Comparison of ENCODE assay signal across 9 cellular contexts in genomic region chr1:223700942-223701637, GRCh38. TPM values are rescaled to one million over a fixed set of nuclear protein-coding genes. Genes with fewer than 3 reads are reported as not detected.
DNase-seq lines count a peak whose midpoint lies in the region; ATAC-seq and TF ChIP-seq lines count a peak whose summit lies in the region.
"Had no signal": no experiment of that assay in that cellular context is flagged by ENCODE, and none has a peak within 500 bp of the region (broad histone marks: within the 10 kb centered on the region; RNA-seq: fewer than 3 reads in every experiment).

No MANE protein-coding gene starts in this region.

- no peaks in the 10 kb centered on the region for H3K36me3 ChIP-seq in adipocyte (ENCODE audit: control insufficient read depth, insufficient read depth, low read length, severe bottlenecking)
- no peaks in the 10 kb centered on the region for H3K36me3 ChIP-seq in thyroid gland

- H3K9me3 ChIP-seq in adipocyte (ENCODE audit: control insufficient read depth, low read length) (no peaks in the 10 kb centered on the region), thyroid gland (no peaks in the 10 kb centered on the region)

- no peaks in the 10 kb centered on the region; the same call in 1 of the 2 replicates for H3K27me3 Mint-ChIP-seq in HFFc6 (ENCODE audit: insufficient read depth)

- peaks cover 59% of the 10 kb centered on the region for H3K4me1 ChIP-seq in adipocyte (ENCODE audit: control insufficient read depth, insufficient read depth, low read length)
- peaks cover 24 to 58% of the 10 kb centered on the region in 2 donors for H3K4me1 ChIP-seq in thyroid gland

- peak overlapping the region; percentile 100 for H3K27ac Mint-ChIP-seq in HFFc6

- 34 to 49% methylated on average over 6 to 8 of the region's 8 CpGs for WGBS in thyroid gland, 2 donors

- H3K4me3 ChIP-seq in adipocyte (ENCODE audit: low read length) (peak overlapping the region; percentile 62), thyroid gland (replicated peaks in 1 of 3) (no peak overlapping the region)

- H3K27me3 ChIP-seq in adipocyte (replicated peaks; ENCODE audit: control insufficient read depth, insufficient read depth, low read length) (no peaks in the 10 kb centered on the region), thyroid gland (no peaks in the 10 kb centered on the region)

- peak overlapping the region; percentile 91 to 95 (median 94) for H3K27ac ChIP-seq in thyroid gland

- intact Hi-C loops in thyroid gland (cut with DNase I), result no loop called here

- in situ Hi-C loops in ACHN (cut with HindIII; ENCODE audit: low pct_ligation_motif_present, low pct_unique_long_range_greater_than_20kb, low sequenced_read_pairs), result no loop called here

- peak overlapping the region; percentile 92 for H3K9ac ChIP-seq in adipocyte (ENCODE audit: low read length)

- peak in 1 of 2 donors; percentile 41 for TF ChIP-seq POLR2A in thyroid gland (IDR thresholded peaks at IDR 0.05)

- no peaks in the 10 kb centered on the region for H3K9me3 Mint-ChIP-seq in HFFc6

- ATAC-seq in GM18870 (IDR thresholded peaks at IDR 0.05; ENCODE audit: unreplicated experiment), result no peak

- H3K4me3 Mint-ChIP-seq in HFFc6, result peak overlapping the region; percentile 86

- TF ChIP-seq CTCF in HFFc6 (IDR thresholded peaks at IDR 0.05) (no peak), thyroid gland (IDR thresholded peaks at IDR 0.05) (peak in 1 of 6 experiments; percentile 10)

- H3K4me1 Mint-ChIP-seq in HFFc6 (ENCODE audit: low read depth), result peaks cover 80% of the 10 kb centered on the region

- no peaks in the 10 kb centered on the region; the same call in 1 of the 2 replicates for H3K36me3 Mint-ChIP-seq in HFFc6 (ENCODE audit: low read depth)

- DNase-seq in ACHN, result peak; percentile 99
- peak; percentile 97 for DNase-seq in HFFc6
- peak; percentile 96 for DNase-seq in adipocyte (ENCODE audit: low read depth)
- DNase-seq in kidney glomerular epithelial cell (lab: John Stamatoyannopoulos, UW), result peak; percentile 97
- peak; percentile 81 to 83 for DNase-seq in thyroid gland
- no peak for DNase-seq in germinal center (ENCODE audit: low spot score)
- DNase-seq in NCI-H1105 (lab: John Stamatoyannopoulos, UW), result no peak

RNA-seq across cellular contexts. Expression of gene CAPN2, which starts 11.2 kb away (rescaled TPM):
- total RNA-seq in HFFc6 (2021; fragmentation: NEBNext Ultra II Directional; extraction: Animal tissue kit (Norgen Biotek cat#: 25700)), result 100 to 1,000 TPM; 380 to 424 (median 413) TPM
- total RNA-seq in thyroid gland, result 100 to 1,000 TPM; 134 to 155 (median 148) TPM

RNA-seq across cellular contexts. Expression of gene CAPN8, which starts 35.6 kb away (rescaled TPM):
- not detected for total RNA-seq in HFFc6 (2021; fragmentation: NEBNext Ultra II Directional; extraction: Animal tissue kit (Norgen Biotek cat#: 25700))
- under 1 TPM in 3 of 4 donors, not detected in 1; 0.20 to 0.79 (median 0.40) TPM for total RNA-seq in thyroid gland
- total RNA-seq: glomerular endothelial cell had no signal

Comparison
In these comparisons a context has a peak if more than half of its experiments do, and no peak if none do; other contexts are left out.
1. DNase-seq: peak in ACHN (single experiment), HFFc6 (single experiment), adipocyte (single experiment), kidney glomerular epithelial cell (single experiment) and thyroid gland (2 of 2); none in germinal center (single experiment) and NCI-H1105 (single experiment).